Comparison of ENCODE assay signal across 2 cellular contexts in the genomic region with DNA sequence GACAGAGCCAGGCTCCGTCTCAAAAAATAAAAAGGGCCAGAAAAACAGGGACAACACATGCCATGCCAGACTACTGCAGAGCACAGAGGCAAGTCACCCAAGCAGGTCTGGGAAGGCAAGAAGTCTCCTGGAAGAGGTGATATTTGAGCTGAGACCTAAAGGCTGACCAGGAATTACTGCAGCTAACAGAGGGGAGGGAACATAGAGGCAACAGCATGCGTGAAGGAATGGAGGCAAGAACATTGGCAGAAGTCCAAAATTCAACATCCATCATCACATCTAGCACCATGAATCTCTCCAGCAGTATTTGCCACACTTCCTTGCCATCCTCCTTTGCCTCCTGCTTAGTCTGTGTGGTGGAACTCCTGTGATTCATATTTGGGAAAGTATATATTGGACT.
A peak's percentile ranks its signal among the peaks of the same experiment; 100 is the strongest.
TF ChIP-seq lines count a peak whose summit lies in the region.

No MANE protein-coding gene starts in this region.

TF ChIP-seq in A549, 52 proteins besides CTCF, POLR2A, EP300 and RAD21 (continued from another document):
- no peak for TF ChIP-seq CBX8 (IDR thresholded peaks at IDR 0.05)
- no peak for TF ChIP-seq RCOR1 (IDR thresholded peaks at IDR 0.05; ENCODE audit: low read depth, low read length)
- TF ChIP-seq EHF (CRISPR knock-in tag; IDR thresholded peaks at IDR 0.05): no peak
- TF ChIP-seq JUNB (IDR thresholded peaks at IDR 0.05): no peak
- TF ChIP-seq NFE2L2 (conservative IDR thresholded peaks at IDR 0.05; ENCODE audit: low read length): no peak

TF ChIP-seq in HEK293, 187 proteins besides CTCF, POLR2A, EP300 and RAD21 (continued from another document):
- TF ChIP-seq ZBTB49 (tag by site-specific recombination; IDR thresholded peaks at IDR 0.05; ENCODE audit: low read depth) (no peak), ZNF600 (tag by site-specific recombination; IDR thresholded peaks at IDR 0.05) (peak; percentile 71), PRDM4 (tag by site-specific recombination; IDR thresholded peaks at IDR 0.05) (no peak)
